In genomic region chr1:36223373-36223995, GRCh38 we compare ENCODE assay signal across 8 cellular contexts. TPM values are rescaled to one million over a fixed set of nuclear protein-coding genes. Genes with fewer than 3 reads are reported as not detected.
DNase-seq lines count a peak whose midpoint lies in the region; ATAC-seq, FAIRE-seq and TF ChIP-seq lines count a peak whose summit lies in the region.

No MANE protein-coding gene starts in this region.

- H3K27ac Mint-ChIP-seq in activated naive CD8-positive, alpha-beta T cell treated with anti-CD3 and anti-CD28 coated beads, Interleukin-2, amount 10 ng/mL, durations not matched to agents 7 days and 5 days, result peak overlapping the region; percentile 100

- peaks cover 19% of the 10 kb centered on the region for H3K36me3 Mint-ChIP-seq in activated naive CD8-positive, alpha-beta T cell treated with anti-CD3 and anti-CD28 coated beads, Interleukin-2, amount 10 ng/mL, durations not matched to agents 7 days and 5 days

- H3K9me3 Mint-ChIP-seq in activated naive CD8-positive, alpha-beta T cell treated with anti-CD3 and anti-CD28 coated beads, Interleukin-2, amount 10 ng/mL, durations not matched to agents 7 days and 5 days, result no peaks in the 10 kb centered on the region

- TF ChIP-seq RAD21 in A549 (conservative IDR thresholded peaks at IDR 0.05 in 1 of 2, IDR thresholded peaks at IDR 0.05 in 1 of 2), result no peak; a peak in 1 of 5 replicates

- ATAC-seq in A549, result peak; percentile 48 to 58
- ATAC-seq in HG02759 (IDR thresholded peaks at IDR 0.05; ENCODE audit: unreplicated experiment), result peak; percentile 12
- peak; percentile 23 for ATAC-seq in activated naive CD8-positive, alpha-beta T cell treated with anti-CD3 and anti-CD28 coated beads, Interleukin-2, amount 10 ng/mL, durations not matched to agents 7 days and 5 days (ENCODE audit: low read depth)

- TF ChIP-seq POLR2A in A549 (IDR thresholded peaks at IDR 0.05; ENCODE audit: low read length), result no peak

- peak; percentile 33 to 56 for DNase-seq in A549 (ENCODE audit: low read depth in 1 of 2, low spot score in 1 of 2)
- peak; percentile 65 for DNase-seq in GM10266 (ENCODE audit: extremely low spot score)
- DNase-seq in NCI-H774 (lab: John Stamatoyannopoulos, UW), result peak; percentile 23
- no peak for DNase-seq in activated naive CD8-positive, alpha-beta T cell treated with anti-CD3 and anti-CD28 coated beads, Interleukin-2, amount 10 ng/mL, durations not matched to agents 7 days and 5 days
- peak; percentile 63 for DNase-seq in hepatocyte (ENCODE audit: low spot score)
- no peak for DNase-seq in NCI-H446 treated with DMSO at 0.1 percent for 48 hours (lab: John Stamatoyannopoulos, UW)

- peak overlapping the region; percentile 28 for H2AFZ ChIP-seq in hepatocyte

- no peaks in the 10 kb centered on the region for H3K9me2 ChIP-seq in hepatocyte (replicated peaks; ENCODE audit: insufficient read depth)

- 4% methylated on average over 16 of the region's 16 CpGs for WGBS in A549 (ENCODE audit: missing lambda C conversion rate)
- WGBS in hepatocyte (ENCODE audit: low lambda C conversion rate, missing lambda C conversion rate), result 9% methylated on average over 16 of the region's 16 CpGs

- TF ChIP-seq EP300 in A549 (IDR thresholded peaks at IDR 0.05), result no peak

- no peaks in the 10 kb centered on the region for H3K27me3 ChIP-seq in hepatocyte
- H3K27me3 ChIP-seq in skeletal muscle satellite cell (ENCODE audit: control insufficient read depth, insufficient read depth, low read length), result no peaks in the 10 kb centered on the region

- TF ChIP-seq CTCF in A549 (IDR thresholded peaks at IDR 0.05), result no peak
- no peak for TF ChIP-seq CTCF in GM10266 (IDR thresholded peaks at IDR 0.05; ENCODE audit: control insufficient read depth, insufficient read depth, low read depth, missing control alignments)
- TF ChIP-seq CTCF in hepatocyte (IDR thresholded peaks at IDR 0.05; ENCODE audit: poor library complexity), result no peak

- peak overlapping the region; percentile 97 for H3K4me3 Mint-ChIP-seq in activated naive CD8-positive, alpha-beta T cell treated with anti-CD3 and anti-CD28 coated beads, Interleukin-2, amount 10 ng/mL, durations not matched to agents 7 days and 5 days

- H3K4me1 Mint-ChIP-seq in activated naive CD8-positive, alpha-beta T cell treated with anti-CD3 and anti-CD28 coated beads, Interleukin-2, amount 10 ng/mL, durations not matched to agents 7 days and 5 days, result peaks cover 24% of the 10 kb centered on the region

- H3K36me3 ChIP-seq in hepatocyte (replicated peaks; ENCODE audit: insufficient read depth, low read depth), result no peaks in the 10 kb centered on the region
- peaks cover 21% of the 10 kb centered on the region for H3K36me3 ChIP-seq in skeletal muscle satellite cell (ENCODE audit: insufficient read depth, low read length)

- peak overlapping the region; percentile 87 for H3K4me2 ChIP-seq in A549
- peak overlapping the region; percentile 78 for H3K4me2 ChIP-seq in hepatocyte
- peak overlapping the region; percentile 91 for H3K4me2 ChIP-seq in skeletal muscle satellite cell (ENCODE audit: low read length)

- H4K20me1 ChIP-seq in hepatocyte (ENCODE audit: insufficient read depth, poor library complexity, severe bottlenecking), result peaks cover 36% of the 10 kb centered on the region

- H3K27me3 Mint-ChIP-seq in activated naive CD8-positive, alpha-beta T cell treated with anti-CD3 and anti-CD28 coated beads, Interleukin-2, amount 10 ng/mL, durations not matched to agents 7 days and 5 days, result no peaks in the 10 kb centered on the region

- H3K4me3 ChIP-seq in A549, result peak overlapping the region; percentile 55
- H3K4me3 ChIP-seq in hepatocyte, result peak overlapping the region; percentile 22
- peak overlapping the region; percentile 71 for H3K4me3 ChIP-seq in skeletal muscle satellite cell (ENCODE audit: low read length)

- POLR2A ChIA-PET in A549 (lab: Yijun Ruan, JAX), result interaction anchor here (0.5 to 3.1 kb wide), 9 partner anchors 14 to 241 kb away, joined by 3 to 23 read pairs (median 4); partner anchors contain the start of genes MRPS15 and TRAPPC3
- POLR2A ChIA-PET in activated naive CD8-positive, alpha-beta T cell treated with anti-CD3 and anti-CD28 coated beads, Interleukin-2, amount 10 ng/mL, durations not matched to agents 7 days and 5 days (lab: Charles Lee), result interaction anchor here (0.5 to 3.2 kb wide), 18 partner anchors 9 to 293 kb away, joined by 3 to 33 read pairs (median 5); partner anchors contain the start of genes AGO3, MAP7D1, MRPS15 and SH3D21

- H3K79me2 ChIP-seq in hepatocyte, result peaks cover 40% of the 10 kb centered on the region

- H3K9me3 ChIP-seq in A549 (no peaks in the 10 kb centered on the region), hepatocyte (ENCODE audit: low read depth) (no peaks in the 10 kb centered on the region), skeletal muscle satellite cell (replicated peaks; ENCODE audit: low read length) (no peaks in the 10 kb centered on the region)

- CTCF ChIA-PET in A549 (lab: Yijun Ruan, JAX), result interaction anchor here (0.6 to 2.4 kb wide), 10 partner anchors 12 to 76 kb away, joined by 3 to 11 read pairs (median 4); partner anchors contain the start of genes MAP7D1 and TRAPPC3

- H3K4me1 ChIP-seq in A549, result peaks cover 19% of the 10 kb centered on the region
- H3K4me1 ChIP-seq in hepatocyte (ENCODE audit: insufficient read depth), result peaks cover 23% of the 10 kb centered on the region
- peaks cover 17% of the 10 kb centered on the region for H3K4me1 ChIP-seq in skeletal muscle satellite cell (ENCODE audit: control insufficient read depth, insufficient read depth, low read length)

- H3K9ac ChIP-seq in skeletal muscle satellite cell (ENCODE audit: low read depth, low read length), result peak overlapping the region; percentile 95

- no peak for FAIRE-seq in A549 (lab: Jason Lieb, UNC)

- H3K27ac ChIP-seq in A549, result peak overlapping the region; percentile 80 to 91
- H3K27ac ChIP-seq in hepatocyte, result peak overlapping the region; percentile 93

TF ChIP-seq in A549, 52 proteins besides CTCF, POLR2A, EP300 and RAD21:
- TF ChIP-seq BCL3 (IDR thresholded peaks at IDR 0.05) (0 out of 3 replicates have a peak, but pooled peaks have one; percentile 4), EHMT2 (IDR thresholded peaks at IDR 0.05; ENCODE audit: low read depth) (no peak), ZSCAN20 (CRISPR knock-in tag; IDR thresholded peaks at IDR 0.05) (no peak), RNF2 (IDR thresholded peaks at IDR 0.05; ENCODE audit: borderline replicate concordance, low read depth) (no peak)
- TF ChIP-seq, protein P1, sequence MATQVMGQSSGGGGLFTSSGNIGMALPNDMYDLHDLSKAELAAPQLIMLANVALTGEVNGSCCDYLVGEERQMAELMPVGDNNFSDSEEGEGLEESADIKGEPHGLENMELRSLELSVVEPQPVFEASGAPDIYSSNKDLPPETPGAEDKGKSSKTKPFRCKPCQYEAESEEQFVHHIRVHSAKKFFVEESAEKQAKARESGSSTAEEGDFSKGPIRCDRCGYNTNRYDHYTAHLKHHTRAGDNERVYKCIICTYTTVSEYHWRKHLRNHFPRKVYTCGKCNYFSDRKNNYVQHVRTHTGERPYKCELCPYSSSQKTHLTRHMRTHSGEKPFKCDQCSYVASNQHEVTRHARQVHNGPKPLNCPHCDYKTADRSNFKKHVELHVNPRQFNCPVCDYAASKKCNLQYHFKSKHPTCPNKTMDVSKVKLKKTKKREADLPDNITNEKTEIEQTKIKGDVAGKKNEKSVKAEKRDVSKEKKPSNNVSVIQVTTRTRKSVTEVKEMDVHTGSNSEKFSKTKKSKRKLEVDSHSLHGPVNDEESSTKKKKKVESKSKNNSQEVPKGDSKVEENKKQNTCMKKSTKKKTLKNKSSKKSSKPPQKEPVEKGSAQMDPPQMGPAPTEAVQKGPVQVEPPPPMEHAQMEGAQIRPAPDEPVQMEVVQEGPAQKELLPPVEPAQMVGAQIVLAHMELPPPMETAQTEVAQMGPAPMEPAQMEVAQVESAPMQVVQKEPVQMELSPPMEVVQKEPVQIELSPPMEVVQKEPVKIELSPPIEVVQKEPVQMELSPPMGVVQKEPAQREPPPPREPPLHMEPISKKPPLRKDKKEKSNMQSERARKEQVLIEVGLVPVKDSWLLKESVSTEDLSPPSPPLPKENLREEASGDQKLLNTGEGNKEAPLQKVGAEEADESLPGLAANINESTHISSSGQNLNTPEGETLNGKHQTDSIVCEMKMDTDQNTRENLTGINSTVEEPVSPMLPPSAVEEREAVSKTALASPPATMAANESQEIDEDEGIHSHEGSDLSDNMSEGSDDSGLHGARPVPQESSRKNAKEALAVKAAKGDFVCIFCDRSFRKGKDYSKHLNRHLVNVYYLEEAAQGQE (IDR thresholded peaks at IDR 0.05), result no peak

RNA-seq across cellular contexts. Expression of gene THRAP3, which starts 0.8 kb away (rescaled TPM):
- polyA plus RNA-seq in A549 (2011; rRNA removed) (60.7 and 66.5 TPM in 2 replicates), A549 (2017; fragmentation: RNase III; extraction: RNeasy Plus Mini Kit Qiagen cat#74134 plus additional on column Dnase treatment) (57.9 to 61.7 TPM (median 60.0 TPM) in 3 replicates), hepatocyte (45.8 and 50.0 TPM in 2 replicates)
- polyA plus RNA-seq in A549 (2012; cell fraction: cytosol; rRNA removed), result 17.4 and 21.9 TPM in 2 replicates
- 21.1 and 26.4 TPM in 2 replicates for polyA plus RNA-seq in A549 (2012; cell fraction: nucleus; rRNA removed)
- polyA minus RNA-seq in A549 (2011; rRNA and poly(A)+ RNA removed), result 45.3 and 66.3 TPM in 2 replicates
- total RNA-seq in activated naive CD8-positive, alpha-beta T cell treated with anti-CD3 and anti-CD28 coated beads, Interleukin-2, amount 10 ng/mL, durations not matched to agents 7 days and 5 days, result 100 to 1,000 TPM; 125 to 130 TPM
- 82.7 and 84.6 TPM in 2 replicates for total RNA-seq in hepatocyte
- 89.2 and 104 TPM in 2 replicates for total RNA-seq in skeletal muscle satellite cell (2012; rRNA removed)

Comparison
In these comparisons a context has a peak if more than half of its experiments do, and no peak if none do; other contexts are left out.
1. DNase-seq: peak in A549 (2 of 2), GM10266 (single experiment), NCI-H774 (single experiment) and hepatocyte (single experiment); none in activated naive CD8-positive, alpha-beta T cell treated with anti-CD3 and anti-CD28 coated beads, Interleukin-2, amount 10 ng/mL, durations not matched to agents 7 days and 5 days (single experiment) and NCI-H446 treated with DMSO at 0.1 percent for 48 hours (single experiment).
2. Peak in every context shown above with its lines, with median percentiles within 50 percentile points of each other: ATAC-seq, H3K4me2 ChIP-seq and H3K4me3 ChIP-seq.